38 cellular contexts compared by ENCODE assay signal in genomic region chr16:71995038-71995437, GRCh38. TPM values are rescaled to one million over a fixed set of nuclear protein-coding genes. Genes with fewer than 3 reads are reported as not detected.
"Had no signal": no experiment of that assay in that cellular context is flagged by ENCODE, and none has a peak within 500 bp of the region (broad histone marks: within the 10 kb centered on the region; RNA-seq: fewer than 3 reads in every experiment).

No MANE protein-coding gene starts in this region.

- H3K4me3 Mint-ChIP-seq: activated CD4-positive, alpha-beta memory T cell treated with anti-CD3 and anti-CD28 coated beads, Interleukin-2, amount 10 ng/mL, durations not matched to agents 7 days and 5 days; activated CD4-positive, alpha-beta T cell treated with anti-CD3 and anti-CD28 coated beads for 36 hours; activated CD4-positive, alpha-beta T cell treated with anti-CD3 and anti-CD28 coated beads, Interleukin-2, amount 10 ng/mL, durations not matched to agents 7 days and 5 days; activated CD8-positive, alpha-beta memory T cell treated with anti-CD3 and anti-CD28 coated beads, Interleukin-2, amount 10 ng/mL, durations not matched to agents 7 days and 5 days; activated CD8-positive, alpha-beta T cell treated with anti-CD3 and anti-CD28 coated beads, Interleukin-2, amount 10 ng/mL, durations not matched to agents 7 days and 5 days; activated naive CD4-positive, alpha-beta T cell treated with anti-CD3 and anti-CD28 coated beads, Interleukin-2, amount 10 ng/mL, durations not matched to agents 7 days and 5 days; activated naive CD4-positive, alpha-beta T cell treated with anti-CD3 and anti-CD28 coated beads, Interleukin-2, amount 50 U/mL, for 24 hours; activated naive CD8-positive, alpha-beta T cell; activated naive CD8-positive, alpha-beta T cell treated with anti-CD3 and anti-CD28 coated beads, Interleukin-2, amount 10 ng/mL, durations not matched to agents 7 days and 5 days; activated naive CD8-positive, alpha-beta T cell treated with anti-CD3 and anti-CD28 coated beads, Interleukin-2, amount 50 U/mL, for 24 hours; activated T-cell treated with anti-CD3 and anti-CD28 coated beads, Interleukin-2, amount 50 U/mL, for 24 hours; brain; central memory CD8-positive, alpha-beta T cell; T-helper 1 cell treated with Interleukin-12 subunit alpha and Interleukin-12 subunit beta and Interleukin-4 antibody, amounts not matched to agents 30 μg/mL and 1 μg/mL, for 36 hours; T-helper 2 cell treated with Interferon-gamma antibody and Interleukin-4, amounts not matched to agents 5 μg/mL and 100 μg/mL, for 36 hours had no signal

- H3K27ac Mint-ChIP-seq: activated CD4-positive, alpha-beta memory T cell treated with anti-CD3 and anti-CD28 coated beads, Interleukin-2, amount 10 ng/mL, durations not matched to agents 7 days and 5 days; activated CD4-positive, alpha-beta T cell treated with anti-CD3 and anti-CD28 coated beads for 36 hours; activated CD4-positive, alpha-beta T cell treated with anti-CD3 and anti-CD28 coated beads, Interleukin-2, amount 10 ng/mL, durations not matched to agents 7 days and 5 days; activated CD8-positive, alpha-beta memory T cell treated with anti-CD3 and anti-CD28 coated beads, Interleukin-2, amount 10 ng/mL, durations not matched to agents 7 days and 5 days; activated CD8-positive, alpha-beta T cell treated with anti-CD3 and anti-CD28 coated beads, Interleukin-2, amount 10 ng/mL, durations not matched to agents 7 days and 5 days; activated naive CD4-positive, alpha-beta T cell treated with anti-CD3 and anti-CD28 coated beads, Interleukin-2, amount 10 ng/mL, durations not matched to agents 7 days and 5 days; activated naive CD4-positive, alpha-beta T cell treated with anti-CD3 and anti-CD28 coated beads, Interleukin-2, amount 50 U/mL, for 24 hours; activated naive CD8-positive, alpha-beta T cell; activated naive CD8-positive, alpha-beta T cell treated with anti-CD3 and anti-CD28 coated beads, Interleukin-2, amount 10 ng/mL, durations not matched to agents 7 days and 5 days; activated naive CD8-positive, alpha-beta T cell treated with anti-CD3 and anti-CD28 coated beads, Interleukin-2, amount 50 U/mL, for 24 hours; activated T-cell treated with anti-CD3 and anti-CD28 coated beads, Interleukin-2, amount 50 U/mL, for 24 hours; activated T-helper 2 cell treated with anti-CD3 and anti-CD28 coated beads, Interferon-gamma antibody, Interleukin-2, Interleukin-4, amounts not matched to agents 10 μg/mL and 5 μg/mL and 100 μg/mL, durations not matched to agents 14 hours and 24 hours and 36 hours; brain; T-helper 1 cell treated with Interleukin-12 subunit alpha and Interleukin-12 subunit beta and Interleukin-4 antibody, amounts not matched to agents 30 μg/mL and 1 μg/mL, for 36 hours; T-helper 2 cell treated with Interferon-gamma antibody and Interleukin-4, amounts not matched to agents 5 μg/mL and 100 μg/mL, for 36 hours had no signal

- H3K36me3 Mint-ChIP-seq: activated CD8-positive, alpha-beta memory T cell treated with anti-CD3 and anti-CD28 coated beads, Interleukin-2, amount 10 ng/mL, durations not matched to agents 7 days and 5 days; activated naive CD4-positive, alpha-beta T cell treated with anti-CD3 and anti-CD28 coated beads, Interleukin-2, amount 10 ng/mL, durations not matched to agents 7 days and 5 days; activated naive CD4-positive, alpha-beta T cell treated with anti-CD3 and anti-CD28 coated beads, Interleukin-2, amount 50 U/mL, for 24 hours; activated naive CD8-positive, alpha-beta T cell; activated naive CD8-positive, alpha-beta T cell treated with anti-CD3 and anti-CD28 coated beads, Interleukin-2, amount 10 ng/mL, durations not matched to agents 7 days and 5 days; brain had no signal

- DNase-seq: activated CD4-positive, alpha-beta memory T cell treated with anti-CD3 and anti-CD28 coated beads, Interleukin-2, amount 10 ng/mL, durations not matched to agents 7 days and 5 days; activated CD4-positive, alpha-beta T cell treated with anti-CD3 and anti-CD28 coated beads for 1 hour; activated CD4-positive, alpha-beta T cell treated with anti-CD3 and anti-CD28 coated beads for 36 hours; activated CD4-positive, alpha-beta T cell treated with anti-CD3 and anti-CD28 coated beads for 48 hours; activated CD4-positive, alpha-beta T cell treated with anti-CD3 and anti-CD28 coated beads, Interleukin-2, amount 10 ng/mL, durations not matched to agents 7 days and 5 days; activated CD4-positive, alpha-beta T cell treated with anti-CD3 and anti-CD28 coated beads, Interleukin-2, amount 50 U/mL, for 48 hours; activated CD4-positive, CD25-positive, alpha-beta regulatory T cell; activated CD8-positive, alpha-beta memory T cell treated with anti-CD3 and anti-CD28 coated beads for 24 hours; activated CD8-positive, alpha-beta memory T cell treated with anti-CD3 and anti-CD28 coated beads, Interleukin-2, amount 10 ng/mL, durations not matched to agents 7 days and 5 days; activated CD8-positive, alpha-beta memory T cell treated with anti-CD3 and anti-CD28 coated beads, Interleukin-2, amount 50 U/mL, for 48 hours; activated CD8-positive, alpha-beta T cell treated with anti-CD3 and anti-CD28 coated beads, Interleukin-2, amount 10 ng/mL, durations not matched to agents 7 days and 5 days; activated effector memory CD4-positive, alpha-beta T cell treated with Interleukin-2 at 50 U/mL for 16 hours; activated gamma-delta T cell; activated naive CD4-positive, alpha-beta T cell treated with anti-CD3 and anti-CD28 coated beads, Interleukin-2, amount 10 ng/mL, durations not matched to agents 7 days and 5 days; activated naive CD4-positive, alpha-beta T cell treated with Interleukin-2 at 50 U/mL for 16 hours; activated naive CD8-positive, alpha-beta T cell treated with anti-CD3 and anti-CD28 coated beads, Interleukin-2, amount 10 ng/mL, durations not matched to agents 7 days and 5 days; activated naive CD8-positive, alpha-beta T cell treated with anti-CD3 and anti-CD28 coated beads, Interleukin-2, amount 50 U/mL, for 24 hours; activated T-cell treated with anti-CD3 and anti-CD28 coated beads, Interleukin-2, amount 50 U/mL, for 24 hours; activated T-cell treated with anti-CD3 and anti-CD28 coated beads, Interleukin-2, amount 50 U/mL, for 48 hours; amygdala; anterior cingulate cortex; caudate nucleus; cerebellar nuclear complex; T-helper 2 cell; T-helper 9 cell had no signal

- H3K27me3 ChIP-seq: ascending aorta had no signal

- H3K4me3 ChIP-seq: ascending aorta, cardiac muscle cell had no signal

- ATAC-seq: activated CD4-positive, alpha-beta T cell treated with anti-CD3 and anti-CD28 coated beads for 36 hours; activated CD4-positive, CD25-positive, alpha-beta regulatory T cell treated with anti-CD3 and anti-CD28 coated beads, Interleukin-2, amount 50 U/mL, for 24 hours; activated CD8-positive, alpha-beta memory T cell treated with anti-CD3 and anti-CD28 coated beads, Interleukin-2, amount 10 ng/mL, durations not matched to agents 7 days and 5 days; activated CD8-positive, alpha-beta T cell treated with anti-CD3 and anti-CD28 coated beads, Interleukin-2, amount 10 ng/mL, durations not matched to agents 7 days and 5 days; activated naive CD8-positive, alpha-beta T cell treated with anti-CD3 and anti-CD28 coated beads, Interleukin-2, amount 50 U/mL, for 24 hours had no signal

- H3K9me3 ChIP-seq: ascending aorta had no signal

- H3K36me3 ChIP-seq: ascending aorta, cardiac muscle cell had no signal

- H3K27ac ChIP-seq: ascending aorta, cardiac muscle cell, VCaP had no signal

- H3K9me3 Mint-ChIP-seq: activated CD4-positive, alpha-beta memory T cell treated with anti-CD3 and anti-CD28 coated beads, Interleukin-2, amount 10 ng/mL, durations not matched to agents 7 days and 5 days; activated CD4-positive, alpha-beta T cell treated with anti-CD3 and anti-CD28 coated beads, Interleukin-2, amount 10 ng/mL, durations not matched to agents 7 days and 5 days; activated naive CD4-positive, alpha-beta T cell treated with anti-CD3 and anti-CD28 coated beads, Interleukin-2, amount 10 ng/mL, durations not matched to agents 7 days and 5 days; activated naive CD4-positive, alpha-beta T cell treated with anti-CD3 and anti-CD28 coated beads, Interleukin-2, amount 50 U/mL, for 24 hours; activated naive CD8-positive, alpha-beta T cell treated with anti-CD3 and anti-CD28 coated beads, Interleukin-2, amount 10 ng/mL, durations not matched to agents 7 days and 5 days; activated naive CD8-positive, alpha-beta T cell treated with anti-CD3 and anti-CD28 coated beads, Interleukin-2, amount 50 U/mL, for 24 hours; activated T-cell treated with anti-CD3 and anti-CD28 coated beads, Interleukin-2, amount 50 U/mL, for 24 hours; activated T-helper 2 cell treated with anti-CD3 and anti-CD28 coated beads, Interferon-gamma antibody, Interleukin-2, Interleukin-4, amounts not matched to agents 10 μg/mL and 5 μg/mL and 100 μg/mL, durations not matched to agents 14 hours and 24 hours and 36 hours; central memory CD8-positive, alpha-beta T cell; T-helper 1 cell treated with Interleukin-12 subunit alpha and Interleukin-12 subunit beta and Interleukin-4 antibody, amounts not matched to agents 30 μg/mL and 1 μg/mL, for 36 hours; T-helper 2 cell treated with Interferon-gamma antibody and Interleukin-4, amounts not matched to agents 5 μg/mL and 100 μg/mL, for 36 hours had no signal

- H3K4me1 ChIP-seq: ascending aorta had no signal

- H3K4me1 Mint-ChIP-seq: activated CD4-positive, alpha-beta T cell treated with anti-CD3 and anti-CD28 coated beads for 36 hours; activated naive CD4-positive, alpha-beta T cell treated with anti-CD3 and anti-CD28 coated beads, Interleukin-2, amount 50 U/mL, for 24 hours; activated naive CD8-positive, alpha-beta T cell treated with anti-CD3 and anti-CD28 coated beads, Interleukin-2, amount 50 U/mL, for 24 hours; brain; central memory CD8-positive, alpha-beta T cell had no signal

RNA-seq across cellular contexts. Expression of gene PKD1L3, which starts 5.2 kb away (rescaled TPM):
- total RNA-seq: activated CD4-positive, alpha-beta T cell treated with anti-CD3 and anti-CD28 coated beads for 36 hours; activated T-helper 2 cell treated with anti-CD3 and anti-CD28 coated beads, Interferon-gamma antibody, Interleukin-2, Interleukin-4, amounts not matched to agents 10 μg/mL and 5 μg/mL and 100 μg/mL, durations not matched to agents 14 hours and 24 hours and 36 hours; ascending aorta; bronchial epithelial cell; cardiac muscle cell; chondrocyte had no signal

RNA-seq across cellular contexts. Expression of gene HP, which starts 59.3 kb away (rescaled TPM):
- total RNA-seq: activated CD4-positive, alpha-beta memory T cell treated with anti-CD3 and anti-CD28 coated beads, Interleukin-2, amount 10 ng/mL, durations not matched to agents 7 days and 5 days; activated CD4-positive, alpha-beta T cell treated with anti-CD3 and anti-CD28 coated beads for 36 hours; activated CD4-positive, alpha-beta T cell treated with anti-CD3 and anti-CD28 coated beads, Interleukin-2, amount 10 ng/mL, durations not matched to agents 7 days and 5 days; activated CD8-positive, alpha-beta memory T cell treated with anti-CD3 and anti-CD28 coated beads, Interleukin-2, amount 10 ng/mL, durations not matched to agents 7 days and 5 days; activated CD8-positive, alpha-beta T cell treated with anti-CD3 and anti-CD28 coated beads, Interleukin-2, amount 10 ng/mL, durations not matched to agents 7 days and 5 days; activated naive CD8-positive, alpha-beta T cell treated with anti-CD3 and anti-CD28 coated beads, Interleukin-2, amount 10 ng/mL, durations not matched to agents 7 days and 5 days; activated T-helper 2 cell treated with anti-CD3 and anti-CD28 coated beads, Interferon-gamma antibody, Interleukin-2, Interleukin-4, amounts not matched to agents 10 μg/mL and 5 μg/mL and 100 μg/mL, durations not matched to agents 14 hours and 24 hours and 36 hours; bronchial epithelial cell; cardiac muscle cell; chondrocyte had no signal
